16 cellular contexts compared by ENCODE assay signal in the genomic region with DNA sequence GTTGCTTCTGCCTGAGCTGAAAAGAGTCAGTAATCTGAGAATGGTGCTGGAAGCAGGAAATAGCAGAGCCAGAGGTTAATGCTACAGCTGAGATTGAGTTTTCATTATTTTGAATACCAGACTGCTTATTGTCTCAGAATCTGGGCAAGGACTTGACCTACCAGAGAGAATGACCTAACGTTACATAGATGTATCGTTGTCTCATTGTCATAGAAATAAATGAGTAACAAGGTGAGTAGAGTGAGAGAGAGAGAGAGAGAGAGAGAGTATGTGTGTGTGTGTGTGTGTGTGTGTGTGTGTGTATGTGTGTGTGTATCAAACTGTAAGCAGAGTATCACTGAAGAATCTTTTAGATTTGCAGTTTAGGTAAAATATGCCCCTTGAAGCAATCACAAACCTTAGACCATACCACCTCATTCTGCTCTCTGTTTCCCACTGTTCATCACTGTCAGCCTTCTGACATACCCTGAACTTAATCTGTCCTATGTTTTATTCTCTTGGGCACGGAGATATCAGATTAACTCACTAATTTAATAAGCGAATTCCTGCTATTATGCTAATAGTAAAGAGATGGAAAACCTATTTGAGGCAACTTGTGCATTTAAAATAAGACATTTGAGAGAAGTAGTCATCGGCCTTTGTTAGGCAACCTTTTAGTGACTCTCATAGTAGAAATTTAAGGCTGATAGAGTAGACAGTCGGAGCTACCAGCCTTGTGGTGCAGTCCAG.
DNase-seq lines count a peak whose midpoint lies in the region; ATAC-seq and TF ChIP-seq lines count a peak whose summit lies in the region.
"Had no signal": no experiment of that assay in that cellular context is flagged by ENCODE, and none has a peak within 500 bp of the region (broad histone marks: within the 10 kb centered on the region; RNA-seq: fewer than 3 reads in every experiment).

No MANE protein-coding gene starts in this region.

- H3K27ac ChIP-seq in A673 (ENCODE audit: low read depth, low read length, poor library complexity, severe bottlenecking), result no peak overlapping the region
- no peak overlapping the region for H3K27ac ChIP-seq in naive thymus-derived CD4-positive, alpha-beta T cell (ENCODE audit: low read depth, low read length)
- H3K27ac ChIP-seq: prostate gland had no signal

- ATAC-seq in naive thymus-derived CD4-positive, alpha-beta T cell, result no peak
- no peak for ATAC-seq in GM18861 (IDR thresholded peaks at IDR 0.05; ENCODE audit: unreplicated experiment)
- ATAC-seq: left lobe of liver had no signal

- H3K9me3 Mint-ChIP-seq in brain, result peaks cover 0 to 10% (median 0%) of the 10 kb centered on the region in 5 experiments
- H3K9me3 Mint-ChIP-seq in naive thymus-derived CD4-positive, alpha-beta T cell, result peaks cover 0 to 3% (median 0%) of the 10 kb centered on the region in 11 donors

- peaks cover 84% of the 10 kb centered on the region for H3K36me3 Mint-ChIP-seq in brain
- peaks cover 0 to 38% (median 4%) of the 10 kb centered on the region in 5 donors for H3K36me3 Mint-ChIP-seq in naive thymus-derived CD4-positive, alpha-beta T cell

- H3K4me1 Mint-ChIP-seq in brain, result peaks cover 49% of the 10 kb centered on the region
- no peaks in the 10 kb centered on the region for H3K4me1 Mint-ChIP-seq in naive thymus-derived CD4-positive, alpha-beta T cell
- H3K4me1 Mint-ChIP-seq: activated naive CD4-positive, alpha-beta T cell treated with anti-CD3 and anti-CD28 coated beads, Interleukin-2, amount 50 U/mL, for 24 hours had no signal

- no TSS peak for BruUV-seq in A673 (replicated peaks; lab: Mats Ljungman, UMichigan)

- no peaks in the 10 kb centered on the region for H3K9me3 ChIP-seq in A673 (ENCODE audit: low read depth, low read length, poor library complexity, severe bottlenecking)
- no peaks in the 10 kb centered on the region for H3K9me3 ChIP-seq in naive thymus-derived CD4-positive, alpha-beta T cell (ENCODE audit: control insufficient read depth in 2 of 3, low read length in 3 of 3)
- H3K9me3 ChIP-seq: prostate gland had no signal

- H3K4me3 Mint-ChIP-seq in brain, result peak overlapping the region in 1 of 5 experiments; percentile 1
- H3K4me3 Mint-ChIP-seq in naive thymus-derived CD4-positive, alpha-beta T cell, result no peak overlapping the region
- H3K4me3 Mint-ChIP-seq: activated naive CD4-positive, alpha-beta T cell treated with anti-CD3 and anti-CD28 coated beads, Interleukin-2, amount 50 U/mL, for 24 hours had no signal

- no peaks in the 10 kb centered on the region for H3K27me3 Mint-ChIP-seq in brain
- H3K27me3 Mint-ChIP-seq in naive thymus-derived CD4-positive, alpha-beta T cell, result no peaks in the 10 kb centered on the region
- H3K27me3 Mint-ChIP-seq: activated naive CD4-positive, alpha-beta T cell treated with anti-CD3 and anti-CD28 coated beads, Interleukin-2, amount 50 U/mL, for 24 hours had no signal

- CTCF ChIA-PET in A673 (lab: Charles Lee), result no interaction called here
- CTCF ChIA-PET in naive thymus-derived CD4-positive, alpha-beta T cell (lab: Charles Lee), result no interaction called here

- H3K27ac Mint-ChIP-seq in brain, result peak overlapping the region in 4 of 5 experiments; percentile 9 to 84 (median 68)
- no peak overlapping the region for H3K27ac Mint-ChIP-seq in naive thymus-derived CD4-positive, alpha-beta T cell
- H3K27ac Mint-ChIP-seq: activated naive CD4-positive, alpha-beta T cell treated with anti-CD3 and anti-CD28 coated beads, Interleukin-2, amount 50 U/mL, for 24 hours had no signal

- H3K36me3 ChIP-seq in A673 (ENCODE audit: insufficient read depth, low read length, poor library complexity, severe bottlenecking), result no peaks in the 10 kb centered on the region
- H3K36me3 ChIP-seq in naive thymus-derived CD4-positive, alpha-beta T cell (ENCODE audit: control insufficient read depth in 2 of 3, insufficient read depth in 3 of 3, low read length in 3 of 3), result no peaks in the 10 kb centered on the region
- H3K36me3 ChIP-seq: prostate gland had no signal

- H3K4me3 ChIP-seq in A673 (ENCODE audit: low read depth, low read length, poor library complexity, severe bottlenecking), result no peak overlapping the region
- H3K4me3 ChIP-seq in naive thymus-derived CD4-positive, alpha-beta T cell (ENCODE audit: low read length), result no peak overlapping the region
- H3K4me3 ChIP-seq: prostate gland had no signal

- POLR2A ChIA-PET in A673 (lab: Charles Lee; ENCODE audit: low non-redundant PET), result interaction anchor here (0.6 kb wide), 1 partner anchor 8 kb away, joined by 4 read pairs; no protein-coding TSS in a partner anchor
- POLR2A ChIA-PET in naive thymus-derived CD4-positive, alpha-beta T cell (lab: Charles Lee), result no interaction called here

- intact Hi-C loops in A673 (cut with micrococcal nuclease; ENCODE audit: unreplicated experiment), result no loop called here
- intact Hi-C loops in naive thymus-derived CD4-positive, alpha-beta T cell (cut with micrococcal nuclease), result no loop called here

- peaks cover 33% of the 10 kb centered on the region for H3K4me1 ChIP-seq in A673 (ENCODE audit: insufficient read depth, low read length, poor library complexity, severe bottlenecking)
- H3K4me1 ChIP-seq in naive thymus-derived CD4-positive, alpha-beta T cell (ENCODE audit: control insufficient read depth in 2 of 2, insufficient read depth in 2 of 2, low read length in 2 of 2), result no peaks in the 10 kb centered on the region
- H3K4me1 ChIP-seq: prostate gland had no signal

- DNase-seq in A673 (ENCODE audit: low spot score) (peak; percentile 53), HK-2 (ENCODE audit: unreplicated experiment) (peak; percentile 13), hepatic stellate cell (ENCODE audit: low spot score) (peak; percentile 46), DMS153 treated with DMSO at 0.1 percent for 48 hours (lab: John Stamatoyannopoulos, UW; ENCODE audit: unreplicated experiment) (no peak), NCI-H2081 treated with DMSO at 0.1 percent for 48 hours (lab: John Stamatoyannopoulos, UW) (no peak)
- no peak for DNase-seq in naive thymus-derived CD4-positive, alpha-beta T cell
- DNase-seq: activated CD4-positive, alpha-beta T cell treated with anti-CD3 and anti-CD28 coated beads, Interleukin-2, amount 50 U/mL, for 1 hour; AML-193; erythroblast; GF-D8; NCI-H69 had no signal

- TF ChIP-seq CTCF in A673 (conservative IDR thresholded peaks at IDR 0.05; ENCODE audit: low read depth, low read length), result no peak
- TF ChIP-seq CTCF in brain (conservative IDR thresholded peaks at IDR 0.05), result no peak

- H3K27me3 ChIP-seq in A673 (replicated peaks; ENCODE audit: insufficient read depth, low read depth, low read length, poor library complexity), result no peaks in the 10 kb centered on the region
- no peaks in the 10 kb centered on the region for H3K27me3 ChIP-seq in naive thymus-derived CD4-positive, alpha-beta T cell (ENCODE audit: control insufficient read depth in 2 of 2, insufficient read depth in 2 of 2, low read length in 2 of 2)

Comparison
In these comparisons a context has a peak if more than half of its experiments do, and no peak if none do; other contexts are left out.
1. DNase-seq: peak in A673 (single experiment), HK-2 (single experiment) and hepatic stellate cell (single experiment); none in DMS153 treated with DMSO at 0.1 percent for 48 hours (single experiment), NCI-H2081 treated with DMSO at 0.1 percent for 48 hours (single experiment) and naive thymus-derived CD4-positive, alpha-beta T cell (0 of 9).
2. H3K27ac Mint-ChIP-seq: peak in brain (4 of 5); none in naive thymus-derived CD4-positive, alpha-beta T cell (0 of 9).